In genomic region chr10:49900406-49900805, GRCh38 we compare ENCODE assay signal across 2 cellular contexts.
TF ChIP-seq lines count a peak whose summit lies in the region.
"Not testable (repeated sequence)": the region's sequence is repeated elsewhere in the genome, so short reads cannot be mapped to it uniquely, and the experiment has no call there.

No MANE protein-coding gene starts in this region.

TF ChIP-seq in IMR-90, 13 proteins besides CTCF, POLR2A, EP300 and RAD21:
- TF ChIP-seq CEBPB (IDR thresholded peaks at IDR 0.05; ENCODE audit: low read depth, low read length): peak; percentile 24; the same call in 1 of the 2 replicates

TF ChIP-seq in K562, 482 proteins besides CTCF, POLR2A, EP300 and RAD21:
- TF ChIP-seq CEBPB (tag; IDR thresholded peaks at IDR 0.05) (peak; percentile 77), CEBPG (tag; conservative IDR thresholded peaks at IDR 0.05 in 1 of 2, IDR thresholded peaks at IDR 0.05 in 1 of 2) (peak in 1 of 2 experiments; percentile 77; a peak in 2 of 4 replicates)
- TF ChIP-seq CEBPG (CRISPR knock-in tag; IDR thresholded peaks at IDR 0.05): not testable (repeated sequence)
